8 cellular contexts compared by ENCODE assay signal in the genomic region with DNA sequence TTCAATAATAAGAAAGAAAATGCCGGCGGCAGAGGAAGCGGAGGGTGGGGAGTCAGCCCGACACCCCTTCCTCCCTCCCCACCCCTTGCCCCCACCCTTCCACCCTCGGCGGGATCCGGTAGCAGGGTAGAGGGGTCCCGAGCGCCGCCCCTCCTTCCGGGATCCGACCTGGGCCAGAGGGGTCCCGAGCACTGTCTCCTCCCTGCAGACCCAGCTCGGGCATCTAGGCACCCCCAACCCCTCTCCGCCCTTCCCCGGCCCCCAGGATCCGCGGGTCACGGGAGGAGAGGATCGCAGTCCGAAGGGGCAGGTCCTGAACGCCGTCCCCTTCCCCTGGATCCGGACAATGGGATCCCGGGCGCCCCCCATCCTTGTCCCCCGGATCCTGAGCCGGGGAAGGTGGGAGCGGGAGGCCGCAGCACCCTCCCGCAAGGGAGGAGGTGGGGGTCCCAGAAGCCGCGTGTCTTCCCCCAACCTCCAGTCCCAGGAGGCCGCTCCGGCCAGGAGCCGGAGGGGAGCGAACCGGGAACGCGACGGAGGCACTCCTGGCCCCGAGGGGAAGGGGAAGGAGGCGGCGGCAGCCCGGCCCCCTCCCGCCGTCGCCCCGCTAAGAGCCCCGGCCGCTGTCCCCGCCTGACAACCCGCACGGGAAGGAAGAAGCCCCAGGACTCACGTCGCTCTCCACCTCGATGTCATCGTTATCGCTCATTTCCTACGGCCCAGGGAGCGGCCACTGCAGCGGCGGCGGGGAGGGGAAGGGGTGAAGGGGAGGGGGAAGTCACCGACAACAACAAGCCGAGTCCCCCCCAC. TPM values are rescaled to one million over a fixed set of nuclear protein-coding genes. Genes with fewer than 3 reads are reported as not detected.
DNase-seq lines count a peak whose midpoint lies in the region; ATAC-seq and TF ChIP-seq lines count a peak whose summit lies in the region.

No MANE protein-coding gene starts in this region.

- no peak overlapping the region for H2AK5ac ChIP-seq in mesendoderm (ENCODE audit: low read length)

- H3K4me3 Mint-ChIP-seq in activated B cell treated with CpG ODN at 0.5 μM for 24 hours, result peak overlapping the region; percentile 89

- peaks cover 18% of the 10 kb centered on the region for H3K79me2 ChIP-seq in mesendoderm (ENCODE audit: control insufficient read depth, insufficient read depth, low read length)

- peaks cover 48% of the 10 kb centered on the region for H3K4me1 Mint-ChIP-seq in activated B cell treated with CpG ODN at 0.5 μM for 24 hours

- peak overlapping the region; percentile 88 for H3K56ac ChIP-seq in mesendoderm (ENCODE audit: low read length)

- no peak overlapping the region for H4K5ac ChIP-seq in mesendoderm (ENCODE audit: low read length)

- no CpG with 5 or more reads among the region's 66 CpGs for WGBS in mesendoderm (ENCODE audit: extremely low coverage, insufficient coverage, low lambda C conversion rate)

- H3K4me1 ChIP-seq in mesendoderm (ENCODE audit: control insufficient read depth, low read depth, low read length), result no peaks in the 10 kb centered on the region

- H3K18ac ChIP-seq in mesendoderm (ENCODE audit: low read length), result peak overlapping the region; percentile 9

- H3K9ac ChIP-seq in mesendoderm (ENCODE audit: low read length), result peak overlapping the region; percentile 81

- H3K27ac Mint-ChIP-seq in activated B cell treated with CpG ODN at 0.5 μM for 24 hours, result peak overlapping the region; percentile 95

- H4K8ac ChIP-seq in mesendoderm (ENCODE audit: low read depth, low read length), result no peak overlapping the region

- H3K27me3 Mint-ChIP-seq in activated B cell treated with CpG ODN at 0.5 μM for 24 hours, result no peaks in the 10 kb centered on the region

- H3K23ac ChIP-seq in mesendoderm (ENCODE audit: low read length), result no peak overlapping the region

- H2BK120ac ChIP-seq in mesendoderm (ENCODE audit: low read depth, low read length), result no peak overlapping the region

- H3K27ac ChIP-seq in coronary artery, result peak overlapping the region; percentile 84 to 85
- peak overlapping the region; percentile 71 for H3K27ac ChIP-seq in mesendoderm (ENCODE audit: low read depth, low read length)

- no peaks in the 10 kb centered on the region for H3K36me3 ChIP-seq in mesendoderm (ENCODE audit: control insufficient read depth, insufficient read depth, low read length)

- CTCF ChIA-PET in activated B cell treated with CpG ODN at 0.5 μM for 24 hours (lab: Charles Lee), result interaction anchor here (1.0 to 2.1 kb wide), 2 partner anchors 62 to 115 kb away, joined by 3 to 8 read pairs; a partner anchor contains a TSS

- no peaks in the 10 kb centered on the region for H3K27me3 ChIP-seq in mesendoderm (ENCODE audit: insufficient read depth, low read length, poor library complexity)

- H2BK15ac ChIP-seq in mesendoderm (replicated peaks; ENCODE audit: low read depth), result no peak overlapping the region

- peak; percentile 3 for ATAC-seq in HG03097 (IDR thresholded peaks at IDR 0.05; ENCODE audit: low FRiP score, unreplicated experiment)
- ATAC-seq in activated B cell treated with CpG ODN at 0.5 μM for 24 hours (ENCODE audit: low read depth), result no peak

- no peak overlapping the region for H2BK5ac ChIP-seq in mesendoderm (ENCODE audit: low read length)

- H3K4ac ChIP-seq in mesendoderm (ENCODE audit: low read depth, low read length), result peak overlapping the region; percentile 22

- intact Hi-C loops in activated B cell treated with CpG ODN at 0.5 μM for 24 hours (cut with micrococcal nuclease), result loop anchor here (1.0 to 5.0 kb wide), 10 partner anchors 27 to 1460 kb away; a partner anchor contains a TSS

- TF ChIP-seq CTCF in activated B cell treated with CpG ODN at 0.5 μM for 24 hours (IDR thresholded peaks at IDR 0.05) (no peak), coronary artery (IDR thresholded peaks at IDR 0.05) (no peak)

- H3K4me3 ChIP-seq in coronary artery (peak overlapping the region; percentile 71), mesendoderm (ENCODE audit: low read length) (peak overlapping the region; percentile 80)

- peaks cover 20% of the 10 kb centered on the region for H3K36me3 Mint-ChIP-seq in activated B cell treated with CpG ODN at 0.5 μM for 24 hours (ENCODE audit: low read depth)

- H3K4me2 ChIP-seq in mesendoderm (ENCODE audit: low read length), result peak overlapping the region; percentile 20

- peaks cover 7% of the 10 kb centered on the region for H3K79me1 ChIP-seq in mesendoderm (ENCODE audit: low read length)

- DNase-seq in D341Med (ENCODE audit: low spot score) (peak; percentile 55), activated B cell treated with CpG ODN at 0.5 μM for 24 hours (peak; percentile 39), coronary artery (ENCODE audit: low spot score) (no peak), mesendoderm (peak; percentile 31), NCI-H748 treated with DMSO at 0.1 percent for 48 hours (lab: John Stamatoyannopoulos, UW) (no peak), NCI-H2171 (lab: John Stamatoyannopoulos, UW) (no peak)
- DNase-seq in stimulated activated CD8-positive, alpha-beta memory T cell treated with anti-CD3 and anti-CD28 coated beads, Interleukin-4, amount 100 ng/mL, for 24 hours (ENCODE audit: low read depth), result peak; percentile 21

- POLR2A ChIA-PET in activated B cell treated with CpG ODN at 0.5 μM for 24 hours (lab: Charles Lee), result interaction anchor here (0.6 to 1.7 kb wide), 14 partner anchors 8 to 1152 kb away, joined by 3 to 22 read pairs (median 4); a partner anchor contains a TSS

- H3K9me3 Mint-ChIP-seq in activated B cell treated with CpG ODN at 0.5 μM for 24 hours, result no peaks in the 10 kb centered on the region

RNA-seq across cellular contexts. Expression of a gene that starts 0.5 kb away (rescaled TPM):
- 115 and 116 TPM in 2 replicates for total RNA-seq in activated B cell treated with CpG ODN at 0.5 μM for 24 hours
- 46.0 TPM for polyA plus RNA-seq in mesendoderm (2013, experiment 1 of 2)
- 45.3 TPM for polyA plus RNA-seq in mesendoderm (2013, experiment 2 of 2)

Comparison
In these comparisons a context has a peak if more than half of its experiments do, and no peak if none do; other contexts are left out.
1. DNase-seq: peak in D341Med (single experiment), activated B cell treated with CpG ODN at 0.5 μM for 24 hours (single experiment), mesendoderm (single experiment) and stimulated activated CD8-positive, alpha-beta memory T cell treated with anti-CD3 and anti-CD28 coated beads, Interleukin-4, amount 100 ng/mL, for 24 hours (single experiment); none in coronary artery (single experiment), NCI-H748 treated with DMSO at 0.1 percent for 48 hours (single experiment) and NCI-H2171 (single experiment).